ENCODE assay signal across 1 cellular context in genomic region chr11:15519124-15519791, GRCh38.
A peak's percentile ranks its signal among the peaks of the same experiment; 100 is the strongest.
TF ChIP-seq lines count a peak whose summit lies in the region.

No MANE protein-coding gene starts in this region.

TF ChIP-seq in GM12878, 131 proteins besides CTCF, POLR2A, EP300 and RAD21 (continued from another document):
- TF ChIP-seq CUX1 (IDR thresholded peaks at IDR 0.05; ENCODE audit: insufficient replicate concordance, low read depth, low read length) (no peak), RUNX3 (IDR thresholded peaks at IDR 0.05; ENCODE audit: low read length) (0 out of 2 replicates have a peak, but pooled peaks have one; percentile 12)
